ENCODE assay signal across 9 cellular contexts in genomic region chr18:68925268-68925667, GRCh38.
DNase-seq lines count a peak whose midpoint lies in the region; ATAC-seq and TF ChIP-seq lines count a peak whose summit lies in the region.
"Had no signal": no experiment of that assay in that cellular context is flagged by ENCODE, and none has a peak within 500 bp of the region (broad histone marks: within the 10 kb centered on the region; RNA-seq: fewer than 3 reads in every experiment).

No MANE protein-coding gene starts in this region.

- no peaks in the 10 kb centered on the region for H3K36me3 ChIP-seq in KMS-11 (ENCODE audit: insufficient read depth)
- no peaks in the 10 kb centered on the region for H3K36me3 ChIP-seq in ascending aorta
- no peaks in the 10 kb centered on the region for H3K36me3 ChIP-seq in ovary
- no peaks in the 10 kb centered on the region for H3K36me3 ChIP-seq in right atrium auricular region
- H3K36me3 ChIP-seq: SJCRH30 had no signal

- no peaks in the 10 kb centered on the region for H4K20me1 ChIP-seq in KMS-11 (ENCODE audit: insufficient read depth)

- peak; percentile 90 for ATAC-seq in GM18498 (IDR thresholded peaks at IDR 0.05; ENCODE audit: unreplicated experiment)
- peak; percentile 94 for ATAC-seq in GM21576 (IDR thresholded peaks at IDR 0.05; ENCODE audit: unreplicated experiment)

- H3K27ac ChIP-seq in KMS-11 (peak overlapping the region; percentile 1; the same call in 1 of the 2 replicates), ascending aorta (no peak overlapping the region), ovary (no peak overlapping the region), right atrium auricular region (no peak overlapping the region)
- H3K27ac ChIP-seq: SJCRH30 had no signal

- TF ChIP-seq POLR2A in ovary (IDR thresholded peaks at IDR 0.05): no peak

- peak; percentile 11 for DNase-seq in fibroblast of pulmonary artery (ENCODE audit: low read depth)
- DNase-seq in ascending aorta (ENCODE audit: low spot score in 2 of 2): no peak
- DNase-seq in NCI-H524 treated with DMSO at 0.1 percent for 48 hours (lab: John Stamatoyannopoulos, UW): no peak
- no peak for DNase-seq in ovary
- no peak for DNase-seq in right atrium auricular region (ENCODE audit: low spot score)

- peak overlapping the region; percentile 52 for H3K4me2 ChIP-seq in KMS-11

- TF ChIP-seq CTCF in KMS-11 (conservative IDR thresholded peaks at IDR 0.05; ENCODE audit: low read depth, low read length): peak; percentile 84
- TF ChIP-seq CTCF in fibroblast of pulmonary artery (IDR thresholded peaks at IDR 0.05; ENCODE audit: low read length, missing control alignments): peak; percentile 22
- no peak for TF ChIP-seq CTCF in ascending aorta (IDR thresholded peaks at IDR 0.05)
- no peak for TF ChIP-seq CTCF in ovary (IDR thresholded peaks at IDR 0.05)
- peak in 1 of 2 donors; percentile 51 for TF ChIP-seq CTCF in right atrium auricular region (IDR thresholded peaks at IDR 0.05)

- intact Hi-C loops in ascending aorta (cut with DNase I) (no loop called here), ovary (cut with DNase I) (no loop called here)

- H3K4me3 ChIP-seq in KMS-11 (IDR thresholded peaks at IDR 0.05; ENCODE audit: insufficient read depth, low read depth, low read length) (no peak overlapping the region), fibroblast of pulmonary artery (replicated peaks; ENCODE audit: low read depth, low read length) (no peak overlapping the region), ascending aorta (no peak overlapping the region), ovary (no peak overlapping the region), right atrium auricular region (no peak overlapping the region)
- H3K4me3 ChIP-seq: SJCRH30 had no signal

- H3K79me2 ChIP-seq in KMS-11 (ENCODE audit: insufficient read depth, low read depth): no peaks in the 10 kb centered on the region

- H3K9me3 ChIP-seq in ascending aorta (no peaks in the 10 kb centered on the region), ovary (no peaks in the 10 kb centered on the region), right atrium auricular region (no peaks in the 10 kb centered on the region)
- H3K9me3 ChIP-seq: SJCRH30 had no signal

- H3K27me3 ChIP-seq in KMS-11 (ENCODE audit: insufficient read depth, low read depth) (no peaks in the 10 kb centered on the region), ascending aorta (no peaks in the 10 kb centered on the region), ovary (no peaks in the 10 kb centered on the region), right atrium auricular region (no peaks in the 10 kb centered on the region)
- H3K27me3 ChIP-seq: SJCRH30 had no signal

- peaks cover 23% of the 10 kb centered on the region for H3K4me1 ChIP-seq in KMS-11 (ENCODE audit: low read depth, poor library complexity, severe bottlenecking)
- H3K4me1 ChIP-seq in ascending aorta: no peaks in the 10 kb centered on the region
- H3K4me1 ChIP-seq in ovary (ENCODE audit: insufficient read depth): no peaks in the 10 kb centered on the region
- H3K4me1 ChIP-seq in right atrium auricular region: no peaks in the 10 kb centered on the region
- H3K4me1 ChIP-seq: SJCRH30 had no signal

- no peak overlapping the region for H3K9ac ChIP-seq in KMS-11

- no peak for TF ChIP-seq EP300 in ovary (IDR thresholded peaks at IDR 0.05)

- WGBS in ovary, 3 donors: 9 to 22% (median 19%) methylated on average over 1 of the region's 1 CpG

- peak overlapping the region; percentile 16; the same call in 1 of the 2 replicates for H2AFZ ChIP-seq in KMS-11 (ENCODE audit: low read depth)

Comparison
In these comparisons a context has a peak if more than half of its experiments do, and no peak if none do; other contexts are left out.
1. CTCF ChIP-seq: peak in KMS-11 (single experiment) and fibroblast of pulmonary artery (single experiment); none in ascending aorta (0 of 3) and ovary (0 of 3).